16 cellular contexts compared by ENCODE assay signal in the genomic region with DNA sequence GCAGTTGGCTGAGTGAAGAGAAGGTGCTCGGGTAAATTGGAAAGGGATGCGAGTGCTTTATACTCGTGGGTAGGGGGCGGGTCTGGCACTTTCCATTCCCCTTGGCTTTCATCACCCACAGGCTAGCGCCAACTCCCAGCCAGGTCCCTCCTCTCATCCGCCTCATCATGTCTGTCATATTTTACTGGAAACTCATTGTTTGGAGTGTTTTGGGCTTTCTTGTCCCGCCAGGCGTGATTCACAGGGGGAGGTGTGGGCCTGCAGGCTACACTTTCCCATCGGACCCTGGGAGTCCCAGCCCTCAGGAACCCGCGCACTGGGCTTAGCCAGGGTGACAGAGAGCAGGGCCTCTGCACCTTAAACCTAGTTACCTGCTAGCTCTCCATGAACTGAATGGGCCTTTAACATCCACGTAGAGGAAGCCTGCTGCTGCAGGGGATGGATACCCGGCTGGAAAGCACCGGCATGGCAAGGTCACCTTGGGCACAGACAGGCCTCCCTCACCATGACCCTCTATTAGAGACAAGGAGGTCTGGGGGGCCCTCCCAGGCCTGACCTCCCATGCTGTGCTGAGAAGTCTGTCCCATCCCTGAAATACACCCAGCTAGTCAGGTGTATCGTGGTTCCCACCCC. TPM values are rescaled to one million over a fixed set of nuclear protein-coding genes. Genes with fewer than 3 reads are reported as not detected.
A peak's percentile ranks its signal among the peaks of the same experiment; 100 is the strongest.
DNase-seq lines count a peak whose midpoint lies in the region; ATAC-seq and TF ChIP-seq lines count a peak whose summit lies in the region.
"Had no signal": no experiment of that assay in that cellular context is flagged by ENCODE, and none has a peak within 500 bp of the region (broad histone marks: within the 10 kb centered on the region; RNA-seq: fewer than 3 reads in every experiment).

Gene KRT14, minus strand, starts transcription at position 33 of the 633 bp plus-strand sequence. CDS start 61 bp downstream, outside the sequence.

- H3K9me3 Mint-ChIP-seq in T-helper 2 cell treated with Interferon-gamma antibody and Interleukin-4, amounts not matched to agents 5 μg/mL and 100 μg/mL, for 36 hours: no peaks in the 10 kb centered on the region

- H3K4me1 ChIP-seq in esophagus squamous epithelium (peaks cover 0 to 56% (median 4%) of the 10 kb centered on the region in 3 donors), right atrium auricular region (no peaks in the 10 kb centered on the region)
- H3K4me1 ChIP-seq: BLaER1 had no signal

- H3K9me3 ChIP-seq in esophagus squamous epithelium (no peaks in the 10 kb centered on the region), right atrium auricular region (no peaks in the 10 kb centered on the region)
- H3K9me3 ChIP-seq: BLaER1 had no signal

- H3K4me3 Mint-ChIP-seq in T-helper 2 cell treated with Interferon-gamma antibody and Interleukin-4, amounts not matched to agents 5 μg/mL and 100 μg/mL, for 36 hours: no peak within 1 kb of the TSS

- ATAC-seq in sciatic nerve (no peak), GM21367 (IDR thresholded peaks at IDR 0.05; ENCODE audit: unreplicated experiment) (no peak)

- H3K4me3 ChIP-seq in esophagus squamous epithelium: peak within 1 kb of the TSS; percentile 8 to 56 (median 30)
- H3K4me3 ChIP-seq in right atrium auricular region: no peak within 1 kb of the TSS
- H3K4me3 ChIP-seq: BLaER1 had no signal

- DNase-seq in activated effector memory CD4-positive, alpha-beta T cell treated with anti-CD3 and anti-CD28 coated beads, Interleukin-2, amount 50 U/mL, for 16 hours: peak; percentile 33
- no peak for DNase-seq in activated effector memory CD4-positive, alpha-beta T cell treated with Interleukin-2 at 50 U/mL for 16 hours
- DNase-seq in esophagus squamous epithelium (lab: John Stamatoyannopoulos, UW) (no peak), sciatic nerve (ENCODE audit: low spot score) (no peak), NCI-H146 (lab: John Stamatoyannopoulos, UW) (no peak), right atrium auricular region (ENCODE audit: low spot score) (no peak)
- no peak for DNase-seq in T-helper 2 cell treated with Interferon-gamma antibody and Interleukin-4, amounts not matched to agents 5 μg/mL and 100 μg/mL, for 36 hours (ENCODE audit: low spot score)
- DNase-seq: 8988T, DMS153, NCI-H1417, NCI-H2029, NCI-H2171 treated with DMSO at 0.1 percent for 48 hours, NCI-H510A, NCI-H82 had no signal

- H3K27ac Mint-ChIP-seq in T-helper 2 cell treated with Interferon-gamma antibody and Interleukin-4, amounts not matched to agents 5 μg/mL and 100 μg/mL, for 36 hours: no peak within 1 kb of the TSS

- H3K36me3 Mint-ChIP-seq in T-helper 2 cell treated with Interferon-gamma antibody and Interleukin-4, amounts not matched to agents 5 μg/mL and 100 μg/mL, for 36 hours (ENCODE audit: low read depth): no peaks in the 10 kb centered on the region

- no peaks in the 10 kb centered on the region for H3K36me3 ChIP-seq in esophagus squamous epithelium
- H3K36me3 ChIP-seq in right atrium auricular region: no peaks in the 10 kb centered on the region
- H3K36me3 ChIP-seq: BLaER1 had no signal

- TF ChIP-seq POLR2A in esophagus squamous epithelium (IDR thresholded peaks at IDR 0.05): peak in 1 of 4 donors; percentile 61

- TF ChIP-seq CTCF in esophagus squamous epithelium (IDR thresholded peaks at IDR 0.05) (no peak), right atrium auricular region (IDR thresholded peaks at IDR 0.05) (no peak)

- peaks cover 0 to 72% (median 0%) of the 10 kb centered on the region in 4 donors for H3K27me3 ChIP-seq in esophagus squamous epithelium
- H3K27me3 ChIP-seq in right atrium auricular region: no peaks in the 10 kb centered on the region
- H3K27me3 ChIP-seq: BLaER1 had no signal

- peaks cover 2% of the 10 kb centered on the region for H3K27me3 Mint-ChIP-seq in T-helper 2 cell treated with Interferon-gamma antibody and Interleukin-4, amounts not matched to agents 5 μg/mL and 100 μg/mL, for 36 hours (ENCODE audit: low read depth)

- intact Hi-C loops in esophagus squamous epithelium (cut with DNase I) (no loop called here), sciatic nerve (cut with DNase I) (no loop called here)

- peak within 1 kb of the TSS; percentile 21 to 71 (median 54) for H3K27ac ChIP-seq in esophagus squamous epithelium
- no peak within 1 kb of the TSS for H3K27ac ChIP-seq in right atrium auricular region
- H3K27ac ChIP-seq: BLaER1 had no signal

- H3K4me1 Mint-ChIP-seq in T-helper 2 cell treated with Interferon-gamma antibody and Interleukin-4, amounts not matched to agents 5 μg/mL and 100 μg/mL, for 36 hours (ENCODE audit: low read depth): no peaks in the 10 kb centered on the region

- 48 to 56% methylated on average over 5 to 15 of the region's 15 CpGs for WGBS in esophagus squamous epithelium, 2 donors

RNA-seq across cellular contexts. Expression of gene KRT14, which starts in this region (rescaled TPM):
- total RNA-seq in esophagus squamous epithelium (1,000 to 10,000 TPM in 2 of 4 donors, 100 to 1,000 TPM in 2; 115 to 7,717 (median 1,579) TPM), sciatic nerve (82.1 TPM), right atrium auricular region (10 to 100 TPM in 1 of 2 donors, not detected in 1; 20.3 TPM)

Comparison
In these comparisons a context has a peak if more than half of its experiments do, and no peak if none do; other contexts are left out.
1. H3K27ac ChIP-seq: peak in esophagus squamous epithelium (4 of 4); none in right atrium auricular region (0 of 2).
2. H3K4me3 ChIP-seq: peak in esophagus squamous epithelium (4 of 4); none in right atrium auricular region (0 of 2).